Comparison of ENCODE assay signal across 8 cellular contexts in genomic region chr1:108200627-108201106, GRCh38. TPM values are rescaled to one million over a fixed set of nuclear protein-coding genes. Genes with fewer than 3 reads are reported as not detected.
A peak's percentile ranks its signal among the peaks of the same experiment; 100 is the strongest.
DNase-seq lines count a peak whose midpoint lies in the region; ATAC-seq, FAIRE-seq and TF ChIP-seq lines count a peak whose summit lies in the region.

No MANE protein-coding gene starts in this region.

- H3K4me3 ChIP-seq in endothelial cell of umbilical vein (replicated peaks in 1 of 3; ENCODE audit: insufficient read depth in 1 of 3, low read depth in 1 of 3, low read length in 3 of 3) = peak overlapping the region; percentile 84 to 95 (median 87)

- H3K4me1 ChIP-seq in endothelial cell of umbilical vein (ENCODE audit: control insufficient read depth, extremely low read depth, insufficient read depth, low read length) = peaks cover 23% of the 10 kb centered on the region

- peak overlapping the region; percentile 93 for H3K27ac ChIP-seq in endothelial cell of umbilical vein (ENCODE audit: insufficient read depth, low read depth, low read length)

- TF ChIP-seq CTCF in activated CD8-positive, alpha-beta T cell treated with anti-CD3 and anti-CD28 coated beads for 36 hours (IDR thresholded peaks at IDR 0.05) = peak; percentile 19
- peak in 1 of 2 donors; percentile 8 for TF ChIP-seq CTCF in endothelial cell of umbilical vein (IDR thresholded peaks at IDR 0.05; ENCODE audit: extremely low read depth in 1 of 2, insufficient read depth in 1 of 2, low read depth in 1 of 2, low read length in 2 of 2)

- peaks cover 6% of the 10 kb centered on the region for H3K36me3 Mint-ChIP-seq in activated CD8-positive, alpha-beta T cell treated with anti-CD3 and anti-CD28 coated beads for 36 hours (ENCODE audit: low read depth)

- peaks cover 4% of the 10 kb centered on the region for H3K9me3 Mint-ChIP-seq in activated CD8-positive, alpha-beta T cell treated with anti-CD3 and anti-CD28 coated beads for 36 hours
- H3K9me3 Mint-ChIP-seq in stimulated activated naive CD8-positive, alpha-beta T cell treated with anti-CD3 and anti-CD28 coated beads, Interleukin-15, amount 100 ng/mL, for 72 hours = peaks cover 0 to 16% of the 10 kb centered on the region in 2 donors

- peak overlapping the region; percentile 75 for H3K27ac Mint-ChIP-seq in activated CD8-positive, alpha-beta T cell treated with anti-CD3 and anti-CD28 coated beads for 36 hours
- peak overlapping the region; percentile 47 to 91 for H3K27ac Mint-ChIP-seq in stimulated activated naive CD8-positive, alpha-beta T cell treated with anti-CD3 and anti-CD28 coated beads, Interleukin-15, amount 100 ng/mL, for 72 hours

- peak overlapping the region; percentile 85 for H3K4me3 Mint-ChIP-seq in activated CD8-positive, alpha-beta T cell treated with anti-CD3 and anti-CD28 coated beads for 36 hours
- peak overlapping the region; percentile 86 to 95 for H3K4me3 Mint-ChIP-seq in stimulated activated naive CD8-positive, alpha-beta T cell treated with anti-CD3 and anti-CD28 coated beads, Interleukin-15, amount 100 ng/mL, for 72 hours

- TF ChIP-seq POLR2A in endothelial cell of umbilical vein (IDR thresholded peaks at IDR 0.05; ENCODE audit: low read depth, low read length) = no peak

- peaks cover 3 to 6% of the 10 kb centered on the region in 2 experiments for H3K36me3 ChIP-seq in endothelial cell of umbilical vein (ENCODE audit: control insufficient read depth in 2 of 2, extremely low read depth in 1 of 2, insufficient read depth in 2 of 2, low read length in 2 of 2)

- peak; percentile 81 for FAIRE-seq in endothelial cell of umbilical vein (lab: Jason Lieb, UNC)

- CTCF ChIA-PET in activated CD8-positive, alpha-beta T cell treated with anti-CD3 and anti-CD28 coated beads for 36 hours (lab: Charles Lee) = interaction anchor here (0.8 to 1.9 kb wide), 8 partner anchors 9 to 405 kb away, joined by 3 to 14 read pairs (median 4); partner anchors contain the start of gene EEIG2
- CTCF ChIA-PET in endothelial cell of umbilical vein (lab: Charles Lee) = interaction anchor here (0.7 to 1.6 kb wide), 13 partner anchors 8 to 460 kb away, joined by 3 to 14 read pairs (median 4); partner anchors contain the start of gene HENMT1

- intact Hi-C loops in activated CD8-positive, alpha-beta T cell treated with anti-CD3 and anti-CD28 coated beads for 36 hours (cut with micrococcal nuclease) = no loop called here
- intact Hi-C loops in endothelial cell of umbilical vein (cut with micrococcal nuclease) = loop anchor here (1.0 kb wide), 1 partner anchor 492 kb away; the partner anchor contains the start of gene PRPF38B

- H3K9me3 ChIP-seq in endothelial cell of umbilical vein (replicated peaks; ENCODE audit: control insufficient read depth, insufficient read depth, low read length) = no peaks in the 10 kb centered on the region

- H3K4me2 ChIP-seq in endothelial cell of umbilical vein (ENCODE audit: insufficient read depth, low read length) = peak overlapping the region; percentile 84

- peaks cover 22% of the 10 kb centered on the region for H3K4me1 Mint-ChIP-seq in activated CD8-positive, alpha-beta T cell treated with anti-CD3 and anti-CD28 coated beads for 36 hours (ENCODE audit: low read depth)
- peaks cover 19% of the 10 kb centered on the region for H3K4me1 Mint-ChIP-seq in stimulated activated naive CD8-positive, alpha-beta T cell treated with anti-CD3 and anti-CD28 coated beads, Interleukin-15, amount 100 ng/mL, for 72 hours

- dilution Hi-C loops in endothelial cell of umbilical vein (cut with MboI; ENCODE audit: extremely low pct_ligation_motif_present, low sequenced_read_pairs) = no loop called here

- DNase-seq in GM03348 (ENCODE audit: low spot score) = peak; percentile 82
- DNase-seq in NCI-H460 (ENCODE audit: extremely low read depth, low read depth) = peak; percentile 43
- DNase-seq in activated CD8-positive, alpha-beta T cell treated with anti-CD3 and anti-CD28 coated beads for 36 hours = peak; percentile 65
- DNase-seq in endothelial cell of umbilical vein (ENCODE audit: low read depth, low spot score) = peak; percentile 66
- peak; percentile 53 for DNase-seq in midbrain (lab: John Stamatoyannopoulos, UW)
- DNase-seq in stimulated activated naive CD8-positive, alpha-beta T cell treated with anti-CD3 and anti-CD28 coated beads, Interleukin-15, amount 100 ng/mL, for 72 hours = peak; percentile 24

- BruUV-seq in endothelial cell of umbilical vein (replicated peaks; lab: Mats Ljungman, UMichigan) = TSS peak; percentile 5

- peak overlapping the region; percentile 97 for H2AFZ ChIP-seq in endothelial cell of umbilical vein (ENCODE audit: low read depth, low read length)

- ATAC-seq in HG02759 (IDR thresholded peaks at IDR 0.05; ENCODE audit: unreplicated experiment) (peak; percentile 27), GM21717 (IDR thresholded peaks at IDR 0.05; ENCODE audit: unreplicated experiment) (no peak)
- peak; percentile 55 for ATAC-seq in activated CD8-positive, alpha-beta T cell treated with anti-CD3 and anti-CD28 coated beads for 36 hours
- ATAC-seq in stimulated activated naive CD8-positive, alpha-beta T cell treated with anti-CD3 and anti-CD28 coated beads, Interleukin-15, amount 100 ng/mL, for 72 hours = peak; percentile 55

- H4K20me1 ChIP-seq in endothelial cell of umbilical vein (replicated peaks; ENCODE audit: control insufficient read depth, extremely low read depth, insufficient read depth, low read length) = no peaks in the 10 kb centered on the region

- no peaks in the 10 kb centered on the region for H3K27me3 ChIP-seq in endothelial cell of umbilical vein (ENCODE audit: control insufficient read depth in 2 of 2, insufficient read depth in 2 of 2, low read length in 2 of 2)

- no peaks in the 10 kb centered on the region for H3K9me1 ChIP-seq in endothelial cell of umbilical vein (replicated peaks; ENCODE audit: control insufficient read depth, extremely low read depth, insufficient read depth, low read length)

- H3K79me2 ChIP-seq in endothelial cell of umbilical vein (ENCODE audit: control insufficient read depth, insufficient read depth, low read length) = peaks cover 42% of the 10 kb centered on the region

- POLR2A ChIA-PET in activated CD8-positive, alpha-beta T cell treated with anti-CD3 and anti-CD28 coated beads for 36 hours (lab: Charles Lee) = interaction anchor here (1.0 to 1.4 kb wide), 3 partner anchors 8 to 12 kb away, joined by 3 read pairs; no protein-coding TSS in a partner anchor
- POLR2A ChIA-PET in endothelial cell of umbilical vein (lab: Charles Lee) = no interaction called here

- H3K27me3 Mint-ChIP-seq in activated CD8-positive, alpha-beta T cell treated with anti-CD3 and anti-CD28 coated beads for 36 hours = no peaks in the 10 kb centered on the region
- H3K27me3 Mint-ChIP-seq in stimulated activated naive CD8-positive, alpha-beta T cell treated with anti-CD3 and anti-CD28 coated beads, Interleukin-15, amount 100 ng/mL, for 72 hours = peaks cover 9% of the 10 kb centered on the region

- peak overlapping the region; percentile 95 for H3K9ac ChIP-seq in endothelial cell of umbilical vein (replicated peaks; ENCODE audit: extremely low read depth, insufficient read depth, low read length)

TF ChIP-seq in endothelial cell of umbilical vein, 7 proteins besides CTCF, POLR2A, EP300 and RAD21:
- no peak for TF ChIP-seq MAX (IDR thresholded peaks at IDR 0.05; ENCODE audit: insufficient read depth, insufficient read length)
- TF ChIP-seq EZH2 (IDR thresholded peaks at IDR 0.05; ENCODE audit: borderline replicate concordance, low read depth, low read length, severe bottlenecking) = no peak
- no peak for TF ChIP-seq JUN (IDR thresholded peaks at IDR 0.05; ENCODE audit: borderline replicate concordance, insufficient read depth, insufficient read length, low read depth)
- TF ChIP-seq FOS (IDR thresholded peaks at IDR 0.05; ENCODE audit: borderline replicate concordance, insufficient read depth, low read length) = no peak
- no peak for TF ChIP-seq GATA2 (IDR thresholded peaks at IDR 0.05; ENCODE audit: insufficient read depth, insufficient read length, low read depth, low read length)
- no peak for TF ChIP-seq MYC (IDR thresholded peaks at IDR 0.05; ENCODE audit: low read depth, low read length)

RNA-seq across cellular contexts. Expression of gene SLC25A24, which starts 0.5 kb away (rescaled TPM):
- total RNA-seq in NCI-H460 (2014; rRNA removed; shearing (Covaris generic)) = 37.3 and 38.3 TPM in 2 replicates
- 24.6 and 26.3 TPM in 2 replicates for polyA plus RNA-seq in NCI-H460 (2014; cell fraction: nucleus; rRNA removed)
- 1 to 10 TPM; 7.4 to 8.2 TPM for total RNA-seq in activated CD8-positive, alpha-beta T cell treated with anti-CD3 and anti-CD28 coated beads for 36 hours
- total RNA-seq in endothelial cell of umbilical vein = 44.5 and 45.8 TPM in 2 replicates
- polyA plus RNA-seq in endothelial cell of umbilical vein = 12.9 and 16.9 TPM in 2 replicates
- 19.6 and 20.2 TPM in 2 replicates for polyA plus RNA-seq in endothelial cell of umbilical vein (2011; cell fraction: cytosol; rRNA removed)
- 26.6 and 34.8 TPM in 2 replicates for polyA plus RNA-seq in endothelial cell of umbilical vein (2011; cell fraction: nucleus; rRNA removed)
- polyA plus RNA-seq in endothelial cell of umbilical vein (2012) = 26.9 and 34.4 TPM in 2 replicates
- 31.5 and 32.2 TPM in 2 replicates for polyA minus RNA-seq in endothelial cell of umbilical vein
- 38.8 TPM for polyA minus RNA-seq in endothelial cell of umbilical vein (2011; cell fraction: cytosol; rRNA and poly(A)+ RNA removed)
- polyA minus RNA-seq in endothelial cell of umbilical vein (2011; cell fraction: nucleus; rRNA and poly(A)+ RNA removed) = 51.9 and 57.4 TPM in 2 replicates

RNA-seq across cellular contexts. Expression of gene NBPF4, which starts 43.2 kb away (rescaled TPM):
- not detected in 2 replicates for total RNA-seq in NCI-H460 (2014; rRNA removed; shearing (Covaris generic))
- polyA plus RNA-seq in NCI-H460 (2014; cell fraction: nucleus; rRNA removed) = not detected in 2 replicates
- not detected for total RNA-seq in activated CD8-positive, alpha-beta T cell treated with anti-CD3 and anti-CD28 coated beads for 36 hours
- total RNA-seq in endothelial cell of umbilical vein = not detected in 2 replicates
- not detected in 2 replicates for polyA plus RNA-seq in endothelial cell of umbilical vein
- polyA plus RNA-seq in endothelial cell of umbilical vein (2011; cell fraction: cytosol; rRNA removed) = not detected in 2 replicates
- not detected in 2 replicates for polyA plus RNA-seq in endothelial cell of umbilical vein (2011; cell fraction: nucleus; rRNA removed)
- polyA plus RNA-seq in endothelial cell of umbilical vein (2012) = not detected in 2 replicates
- not detected in 2 replicates for polyA minus RNA-seq in endothelial cell of umbilical vein
- not detected for polyA minus RNA-seq in endothelial cell of umbilical vein (2011; cell fraction: cytosol; rRNA and poly(A)+ RNA removed)
- not detected in 2 replicates for polyA minus RNA-seq in endothelial cell of umbilical vein (2011; cell fraction: nucleus; rRNA and poly(A)+ RNA removed)

Comparison
In these comparisons a context has a peak if more than half of its experiments do, and no peak if none do; other contexts are left out.
1. DNase-seq: peak in every context shown above with its lines; median percentile 82 in GM03348; 66 in endothelial cell of umbilical vein; 65 in activated CD8-positive, alpha-beta T cell treated with anti-CD3 and anti-CD28 coated beads for 36 hours; 53 in midbrain; 43 in NCI-H460; 24 in stimulated activated naive CD8-positive, alpha-beta T cell treated with anti-CD3 and anti-CD28 coated beads, Interleukin-15, amount 100 ng/mL, for 72 hours.